ENCODE assay signal across 8 cellular contexts in the genomic region with DNA sequence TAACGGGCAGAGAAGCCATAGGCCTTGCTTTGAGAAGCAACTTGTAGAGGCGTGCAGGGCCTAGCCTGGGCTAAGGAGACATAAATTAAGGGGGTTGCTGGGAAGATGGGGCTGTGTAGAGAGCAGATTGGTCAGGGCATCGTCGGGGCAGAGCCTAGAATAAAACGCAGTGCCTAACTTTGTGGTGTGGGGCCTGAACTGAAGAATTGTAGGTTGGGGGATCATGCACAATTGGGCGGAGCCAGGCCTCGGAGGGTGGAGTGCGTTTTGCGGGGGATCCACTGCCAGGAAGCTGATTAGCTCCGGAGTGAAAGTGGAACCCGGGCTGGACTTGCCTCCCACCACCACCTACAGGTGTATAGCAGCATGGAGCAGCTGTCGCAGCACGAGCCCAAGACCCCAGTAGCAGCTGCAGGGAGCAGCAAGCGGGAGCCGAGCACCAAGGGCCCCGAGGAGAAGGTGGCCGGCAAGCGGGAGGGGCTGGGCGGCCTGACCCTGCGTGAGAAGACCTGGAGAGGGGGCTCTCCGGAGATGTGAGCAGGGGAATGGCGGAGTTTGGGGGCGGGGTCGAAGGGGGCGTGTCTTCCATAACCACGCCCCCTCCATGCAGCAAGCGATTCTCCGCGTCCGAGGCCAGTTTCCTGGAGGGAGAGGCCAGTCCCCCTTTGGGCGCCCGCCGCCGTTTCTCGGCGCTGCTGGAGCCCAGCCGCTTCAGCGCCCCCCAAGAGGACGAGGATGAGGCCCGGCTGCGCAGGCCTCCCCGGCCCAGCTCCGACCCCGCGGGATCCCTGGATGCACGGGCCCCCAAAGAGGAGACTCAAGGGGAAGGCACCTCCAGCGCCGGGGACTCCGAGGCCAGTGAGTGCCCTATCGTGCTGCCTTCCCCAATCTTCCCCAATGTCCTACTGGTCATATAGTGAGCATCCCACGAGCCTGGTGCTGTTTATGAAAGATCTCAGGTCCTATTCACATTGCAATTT. TPM values are rescaled to one million over a fixed set of nuclear protein-coding genes. Genes with fewer than 3 reads are reported as not detected.
A peak's percentile ranks its signal among the peaks of the same experiment; 100 is the strongest.
DNase-seq lines count a peak whose midpoint lies in the region; ATAC-seq and TF ChIP-seq lines count a peak whose summit lies in the region.

No MANE protein-coding gene starts in this region.

- TF ChIP-seq POLR2A in GM18526 (IDR thresholded peaks at IDR 0.05; ENCODE audit: extremely low read depth, insufficient read length) = peak; percentile 61

- DNase-seq in NCI-H82 (lab: John Stamatoyannopoulos, UW) (peak; percentile 90), glomerular visceral epithelial cell (ENCODE audit: extremely low spot score) (peak; percentile 57), renal cortical epithelial cell (ENCODE audit: low read depth) (peak; percentile 27), pons (ENCODE audit: low spot score) (no peak), NCI-H128 (lab: John Stamatoyannopoulos, UW; ENCODE audit: unreplicated experiment) (no peak)
- peak; percentile 29 for DNase-seq in activated effector memory CD4-positive, alpha-beta T cell treated with Interleukin-2 at 50 U/mL for 16 hours

- ATAC-seq in GM18502 (IDR thresholded peaks at IDR 0.05; ENCODE audit: poor library complexity, unreplicated experiment) = no peak

RNA-seq across cellular contexts. Expression of gene DNASE2, which starts 13.8 kb away (rescaled TPM):
- total RNA-seq in renal cortical epithelial cell = 18.5 and 34.9 TPM in 2 replicates

RNA-seq across cellular contexts. Expression of gene KLF1, which starts 19.6 kb away (rescaled TPM):
- total RNA-seq in renal cortical epithelial cell = not detected in 2 replicates

RNA-seq across cellular contexts. Expression of gene GCDH, which starts 23.6 kb away (rescaled TPM):
- total RNA-seq in renal cortical epithelial cell = 23.4 and 36.5 TPM in 2 replicates

RNA-seq across cellular contexts. Expression of gene MAST1, which starts 29.1 kb away (rescaled TPM):
- total RNA-seq in renal cortical epithelial cell = 0.20 and 0.52 TPM in 2 replicates

RNA-seq across cellular contexts. Expression of gene RTBDN, which starts 33.0 kb away (rescaled TPM):
- not detected in 2 replicates for total RNA-seq in renal cortical epithelial cell

Comparison
In these comparisons a context has a peak if more than half of its experiments do, and no peak if none do; other contexts are left out.
1. DNase-seq: peak in NCI-H82 (single experiment), activated effector memory CD4-positive, alpha-beta T cell treated with Interleukin-2 at 50 U/mL for 16 hours (single experiment), glomerular visceral epithelial cell (single experiment) and renal cortical epithelial cell (single experiment); none in pons (single experiment) and NCI-H128 (single experiment).